Comparison of ENCODE assay signal across 8 cellular contexts in the genomic region with DNA sequence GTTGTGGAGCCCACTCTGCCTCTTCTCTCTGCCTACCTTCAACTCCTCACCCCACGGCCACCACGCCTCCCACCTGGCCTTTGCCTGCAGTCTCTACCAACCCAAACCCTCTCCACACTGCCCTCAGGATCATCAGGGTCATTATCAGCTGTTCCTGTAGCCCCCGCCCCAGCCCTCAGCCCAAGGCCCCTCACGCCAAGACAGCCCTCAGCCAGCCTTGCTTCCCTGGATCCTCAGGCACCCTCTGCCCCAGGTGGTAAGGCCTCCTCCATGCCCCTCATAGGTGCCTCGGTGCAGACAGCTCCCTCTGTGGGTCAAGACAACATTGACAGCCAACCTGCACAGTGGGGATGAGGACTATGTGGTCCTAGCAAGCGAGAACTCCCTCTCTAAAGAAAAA. TPM values are rescaled to one million over a fixed set of nuclear protein-coding genes. Genes with fewer than 3 reads are reported as not detected.
DNase-seq lines count a peak whose midpoint lies in the region; ATAC-seq and TF ChIP-seq lines count a peak whose summit lies in the region.

No MANE protein-coding gene starts in this region.

- H3K27ac ChIP-seq in AG04450 (ENCODE audit: low read depth, low read length): no peak overlapping the region
- no peak overlapping the region; the same call in 1 of the 2 replicates for H3K27ac ChIP-seq in HCT116 (ENCODE audit: low read depth, low read length)
- no peak overlapping the region for H3K27ac ChIP-seq in esophagus muscularis mucosa (replicated peaks in 1 of 4)

- intact Hi-C loops in HCT116 (cut with micrococcal nuclease) (no loop called here), esophagus muscularis mucosa (cut with DNase I) (loop anchor here (5.0 to 10.0 kb wide), 2 partner anchors 34 to 228 kb away; a partner anchor contains a TSS)
- intact Hi-C loops in activated CD4-positive, alpha-beta memory T cell treated with anti-CD3 and anti-CD28 coated beads for 36 hours (cut with micrococcal nuclease): loop anchor here (2.0 to 5.0 kb wide), 2 partner anchors 20 to 131 kb away; a partner anchor contains a TSS

- peaks cover 6% of the 10 kb centered on the region; the same call in 1 of the 2 replicates for H4K20me1 ChIP-seq in HCT116 (ENCODE audit: insufficient read depth)

- TF ChIP-seq POLR2A in HCT116 (IDR thresholded peaks at IDR 0.05; ENCODE audit: borderline replicate concordance, extremely low read depth, insufficient read depth, insufficient read length) (no peak), esophagus muscularis mucosa (IDR thresholded peaks at IDR 0.05; ENCODE audit: low read depth) (no peak)

- no peaks in the 10 kb centered on the region; the same call in 1 of the 2 replicates for H3K9me3 ChIP-seq in AG04450 (ENCODE audit: control insufficient read depth, insufficient read depth, low read length)
- H3K9me3 ChIP-seq in HCT116 (ENCODE audit: control insufficient read depth in 1 of 2, insufficient read depth in 1 of 2, low read depth in 1 of 2, low read length in 2 of 2): no peaks in the 10 kb centered on the region
- H3K9me3 ChIP-seq in esophagus muscularis mucosa: no peaks in the 10 kb centered on the region

- H3K27me3 Mint-ChIP-seq in activated CD4-positive, alpha-beta memory T cell treated with anti-CD3 and anti-CD28 coated beads for 36 hours: no peaks in the 10 kb centered on the region

- RAD21 ChIA-PET in HCT116 (lab: Charles Lee; ENCODE audit: low non-redundant PET in 1 of 2, low total read pairs in 2 of 2, uncharacterized antibody in 2 of 2, unreplicated experiment in 2 of 2): no interaction called here

- ATAC-seq in HCT116 (peak; percentile 63), HG02642 (IDR thresholded peaks at IDR 0.05; ENCODE audit: poor library complexity, unreplicated experiment) (no peak), HG03460 (IDR thresholded peaks at IDR 0.05; ENCODE audit: unreplicated experiment) (no peak)

- H3K4me1 Mint-ChIP-seq in activated CD4-positive, alpha-beta memory T cell treated with anti-CD3 and anti-CD28 coated beads for 36 hours (ENCODE audit: low read depth): peaks cover 60% of the 10 kb centered on the region

- TF ChIP-seq CTCF in AG04450 (IDR thresholded peaks at IDR 0.05; ENCODE audit: low read depth, low read length): peak; percentile 28; the same call in 1 of the 2 replicates
- peak in 2 of 3 experiments; percentile 71 to 73; a peak in 5 of 6 replicates for TF ChIP-seq CTCF in HCT116 (IDR thresholded peaks at IDR 0.05 in 2 of 3, conservative IDR thresholded peaks at IDR 0.05 in 1 of 3; ENCODE audit: borderline replicate concordance in 1 of 3, insufficient read depth in 1 of 3, low read depth in 2 of 3, low read length in 2 of 3)
- no peak for TF ChIP-seq CTCF in esophagus muscularis mucosa (IDR thresholded peaks at IDR 0.05)

- peaks cover 61% of the 10 kb centered on the region for H3K79me2 ChIP-seq in HCT116 (ENCODE audit: insufficient read depth, low read length)

- TF ChIP-seq EP300 in esophagus muscularis mucosa (IDR thresholded peaks at IDR 0.05): no peak

- no peak overlapping the region for H3K9ac ChIP-seq in HCT116 (ENCODE audit: low read length)

- no peaks in the 10 kb centered on the region for H3K9me2 ChIP-seq in HCT116 (ENCODE audit: insufficient read depth)

- H3K4me3 Mint-ChIP-seq in activated CD4-positive, alpha-beta memory T cell treated with anti-CD3 and anti-CD28 coated beads for 36 hours: peak overlapping the region; percentile 95

- no peaks in the 10 kb centered on the region for H3K36me3 Mint-ChIP-seq in activated CD4-positive, alpha-beta memory T cell treated with anti-CD3 and anti-CD28 coated beads for 36 hours

- TF ChIP-seq RAD21 in HCT116 (IDR thresholded peaks at IDR 0.05; ENCODE audit: low read depth): no peak

- CTCF ChIA-PET in AG04450 (lab: Charles Lee) (interaction anchor here (1.0 kb wide), 1 partner anchor 23 kb away, joined by 3 read pairs; no protein-coding TSS in a partner anchor), HCT116 (lab: Charles Lee) (interaction anchor here (1.0 to 1.3 kb wide), 3 partner anchors 23 to 52 kb away, joined by 3 to 4 read pairs (median 3); a partner anchor contains a TSS)
- CTCF ChIA-PET in activated CD4-positive, alpha-beta memory T cell treated with anti-CD3 and anti-CD28 coated beads for 36 hours (lab: Charles Lee): interaction anchor here (0.6 to 3.6 kb wide), 12 partner anchors 8 to 332 kb away, joined by 3 to 12 read pairs (median 4); a partner anchor contains a TSS

- H3K4me1 ChIP-seq in HCT116 (ENCODE audit: control insufficient read depth in 1 of 2, insufficient read depth in 2 of 2, low read length in 2 of 2): peaks cover 30 to 56% of the 10 kb centered on the region in 2 experiments
- peaks cover 56 to 69% (median 65%) of the 10 kb centered on the region in 4 donors for H3K4me1 ChIP-seq in esophagus muscularis mucosa

- H2AFZ ChIP-seq in HCT116 (ENCODE audit: low read depth, low read length, poor library complexity, severe bottlenecking): no peak overlapping the region

- DNase-seq in AG04450 (ENCODE audit: low read depth, low spot score) (no peak), HCT116 (ENCODE audit: low read depth, low spot score) (peak; percentile 43), esophagus muscularis mucosa (ENCODE audit: extremely low spot score) (no peak), retina (no peak)
- DNase-seq in activated CD4-positive, alpha-beta memory T cell treated with anti-CD3 and anti-CD28 coated beads for 36 hours: peak; percentile 65
- DNase-seq in stimulated activated CD4-positive, alpha-beta T cell treated with anti-CD3 and anti-CD28 coated beads, Interleukin-4, amount 100 ng/mL, for 24 hours: peak; percentile 44

- POLR2A ChIA-PET in AG04450 (lab: Yijun Ruan, JAX) (interaction anchor here (0.6 kb wide), 1 partner anchor 126 kb away, joined by 8 read pairs; no protein-coding TSS in a partner anchor), HCT116 (lab: Charles Lee) (no interaction called here)
- POLR2A ChIA-PET in activated CD4-positive, alpha-beta memory T cell treated with anti-CD3 and anti-CD28 coated beads for 36 hours (lab: Charles Lee): interaction anchor here (1.0 to 1.7 kb wide), 4 partner anchors 35 to 72 kb away, joined by 3 to 7 read pairs (median 4); a partner anchor contains a TSS

- no peaks in the 10 kb centered on the region for H3K9me3 Mint-ChIP-seq in activated CD4-positive, alpha-beta memory T cell treated with anti-CD3 and anti-CD28 coated beads for 36 hours

- H3K4me3 ChIP-seq in AG04450 (ENCODE audit: low read depth, low read length) (peak overlapping the region; percentile 69), HCT116 (replicated peaks in 1 of 2; ENCODE audit: low read depth in 1 of 2, low read length in 2 of 2) (peak overlapping the region in 1 of 2 experiments; percentile 70; a peak in 3 of 4 replicates), esophagus muscularis mucosa (peak overlapping the region; percentile 84 to 98 (median 94))

- H3K36me3 ChIP-seq in HCT116 (ENCODE audit: control insufficient read depth in 1 of 2, insufficient read depth in 2 of 2, low read length in 2 of 2): no peaks in the 10 kb centered on the region
- peaks cover 0 to 4% (median 3%) of the 10 kb centered on the region in 4 donors for H3K36me3 ChIP-seq in esophagus muscularis mucosa

- H3K4me2 ChIP-seq in HCT116 (ENCODE audit: low read length): peak overlapping the region; percentile 96

- 72% methylated on average over 6 of the region's 6 CpGs for WGBS in esophagus muscularis mucosa

- H3K27me3 ChIP-seq in AG04450 (ENCODE audit: control insufficient read depth, insufficient read depth, low read length) (no peaks in the 10 kb centered on the region), HCT116 (ENCODE audit: insufficient read depth, low read length) (no peaks in the 10 kb centered on the region), esophagus muscularis mucosa (no peaks in the 10 kb centered on the region)

- H3K27ac Mint-ChIP-seq in activated CD4-positive, alpha-beta memory T cell treated with anti-CD3 and anti-CD28 coated beads for 36 hours: peak overlapping the region; percentile 60

- no TSS peak for BruUV-seq in HCT116 (replicated peaks; lab: Mats Ljungman, UMichigan)

RNA-seq across cellular contexts. Expression of a gene that starts 1.7 kb away (rescaled TPM):
- polyA plus RNA-seq in AG04450 (2011; rRNA removed): 16.4 and 20.5 TPM in 2 replicates
- polyA minus RNA-seq in AG04450 (2011; rRNA and poly(A)+ RNA removed): 41.7 and 50.4 TPM in 2 replicates
- total RNA-seq in HCT116 (2021; ENCODE audit: unreplicated experiment) (91.1 TPM), esophagus muscularis mucosa (100 to 1,000 TPM in 2 of 4 donors, 10 to 100 TPM in 2; 56.1 to 121 (median 86.9) TPM)
- polyA plus RNA-seq in HCT116 (2012): 42.3 and 66.1 TPM in 2 replicates
- total RNA-seq in activated CD4-positive, alpha-beta memory T cell treated with anti-CD3 and anti-CD28 coated beads for 36 hours: 100 to 1,000 TPM; 110 to 112 TPM

RNA-seq across cellular contexts. Expression of a gene that starts 8.3 kb away (rescaled TPM):
- polyA plus RNA-seq in AG04450 (2011; rRNA removed): 3.1 and 3.6 TPM in 2 replicates
- polyA minus RNA-seq in AG04450 (2011; rRNA and poly(A)+ RNA removed): 2.3 and 2.8 TPM in 2 replicates
- 12.8 TPM for total RNA-seq in HCT116 (2021; ENCODE audit: unreplicated experiment)
- 11.4 and 12.1 TPM in 2 replicates for polyA plus RNA-seq in HCT116 (2012)
- total RNA-seq in activated CD4-positive, alpha-beta memory T cell treated with anti-CD3 and anti-CD28 coated beads for 36 hours: 1 to 10 TPM; 7.3 to 7.4 TPM
- under 1 TPM in 1 of 4 donors, not detected in 3; under 0.01 TPM for total RNA-seq in esophagus muscularis mucosa

RNA-seq across cellular contexts. Expression of a gene that starts 13.6 kb away (rescaled TPM):
- polyA plus RNA-seq in AG04450 (2011; rRNA removed): 0.14 and 0.22 TPM in 2 replicates
- not detected in 2 replicates for polyA minus RNA-seq in AG04450 (2011; rRNA and poly(A)+ RNA removed)
- 0.39 TPM for total RNA-seq in HCT116 (2021; ENCODE audit: unreplicated experiment)
- 0.17 and 0.56 TPM in 2 replicates for polyA plus RNA-seq in HCT116 (2012)
- under 1 TPM; 0.39 to 0.59 TPM for total RNA-seq in activated CD4-positive, alpha-beta memory T cell treated with anti-CD3 and anti-CD28 coated beads for 36 hours
- not detected for total RNA-seq in esophagus muscularis mucosa

RNA-seq across cellular contexts. Expression of a gene that starts 34.4 kb away (rescaled TPM):
- 25.7 and 46.6 TPM in 2 replicates for polyA plus RNA-seq in AG04450 (2011; rRNA removed)
- 23.1 and 28.0 TPM in 2 replicates for polyA minus RNA-seq in AG04450 (2011; rRNA and poly(A)+ RNA removed)
- total RNA-seq in HCT116 (2021; ENCODE audit: unreplicated experiment) (56.9 TPM), esophagus muscularis mucosa (10 to 100 TPM; 34.9 to 67.1 (median 46.8) TPM)
- polyA plus RNA-seq in HCT116 (2012): 42.4 and 45.3 TPM in 2 replicates
- total RNA-seq in activated CD4-positive, alpha-beta memory T cell treated with anti-CD3 and anti-CD28 coated beads for 36 hours: 10 to 100 TPM; 62.1 to 63.8 TPM

RNA-seq across cellular contexts. Expression of a gene that starts 34.9 kb away (rescaled TPM):
- polyA plus RNA-seq in AG04450 (2011; rRNA removed): 10.4 and 13.2 TPM in 2 replicates
- 17.6 and 19.2 TPM in 2 replicates for polyA minus RNA-seq in AG04450 (2011; rRNA and poly(A)+ RNA removed)
- 99.1 TPM for total RNA-seq in HCT116 (2021; ENCODE audit: unreplicated experiment)
- polyA plus RNA-seq in HCT116 (2012): 86.8 and 86.9 TPM in 2 replicates
- total RNA-seq in activated CD4-positive, alpha-beta memory T cell treated with anti-CD3 and anti-CD28 coated beads for 36 hours: 100 to 1,000 TPM; 134 to 138 TPM
- 10 to 100 TPM; 30.3 to 44.6 (median 41.7) TPM for total RNA-seq in esophagus muscularis mucosa

Comparison
In these comparisons a context has a peak if more than half of its experiments do, and no peak if none do; other contexts are left out.
1. DNase-seq: peak in HCT116 (single experiment), activated CD4-positive, alpha-beta memory T cell treated with anti-CD3 and anti-CD28 coated beads for 36 hours (single experiment) and stimulated activated CD4-positive, alpha-beta T cell treated with anti-CD3 and anti-CD28 coated beads, Interleukin-4, amount 100 ng/mL, for 24 hours (single experiment); none in AG04450 (single experiment), esophagus muscularis mucosa (single experiment) and retina (single experiment).
2. CTCF ChIP-seq: peak in AG04450 (single experiment) and HCT116 (2 of 3); none in esophagus muscularis mucosa (0 of 3).
3. RNA of a gene that starts 8.3 kb away (total RNA-seq): 12.8 TPM in HCT116 (single experiment) and 7.3 to 7.4 TPM in activated CD4-positive, alpha-beta memory T cell treated with anti-CD3 and anti-CD28 coated beads for 36 hours; under 0.01 TPM in esophagus muscularis mucosa; every median in the first group is over 4 times any median in the second.